In genomic region chr1:117544509-117545109, GRCh38 we compare ENCODE assay signal across 21 cellular contexts.
DNase-seq lines count a peak whose midpoint lies in the region; ATAC-seq and TF ChIP-seq lines count a peak whose summit lies in the region.
"Had no signal": no experiment of that assay in that cellular context is flagged by ENCODE, and none has a peak within 500 bp of the region (broad histone marks: within the 10 kb centered on the region; RNA-seq: fewer than 3 reads in every experiment).

No MANE protein-coding gene starts in this region.

- H3K27me3 ChIP-seq in body of pancreas (no peaks in the 10 kb centered on the region), right lobe of liver (no peaks in the 10 kb centered on the region), heart right ventricle (no peaks in the 10 kb centered on the region)
- H3K27me3 ChIP-seq: MG63, Peyer's patch had no signal

- DNase-seq in NCI-H82 (lab: John Stamatoyannopoulos, UW), result peak; percentile 53
- DNase-seq in NCI-H82 treated with DMSO at 0.1 percent for 48 hours (lab: John Stamatoyannopoulos, UW; ENCODE audit: unreplicated experiment), result no peak
- DNase-seq in body of pancreas, result peak in 2 of 4 donors; percentile 15 to 30
- DNase-seq in right lobe of liver, result peak in 1 of 3 donors; percentile 68
- no peak for DNase-seq in SIG-M5 (lab: John Stamatoyannopoulos, UW)
- no peak for DNase-seq in heart right ventricle
- DNase-seq: 8988T, DMS 273 treated with DMSO at 0.1 percent for 48 hours, GDM1, HCEC 1CT, Karpas-422, MG63, NCI-H1048, NCI-H1436 treated with DMSO at 0.1 percent for 48 hours, NCI-H2081, NCI-H2171 treated with DMSO at 0.1 percent for 48 hours, NCI-H446, NCI-H526 treated with DMSO at 0.1 percent for 48 hours had no signal

- H3K36me3 ChIP-seq in body of pancreas (replicated peaks in 1 of 2; ENCODE audit: insufficient read depth in 1 of 2, low read depth in 2 of 2), result no peaks in the 10 kb centered on the region
- H3K36me3 ChIP-seq in right lobe of liver, result no peaks in the 10 kb centered on the region
- H3K36me3 ChIP-seq in heart right ventricle, result no peaks in the 10 kb centered on the region
- H3K36me3 ChIP-seq: MG63, Peyer's patch had no signal

- H3K27ac ChIP-seq in body of pancreas (no peak overlapping the region), right lobe of liver (peak overlapping the region; percentile 41 to 78 (median 42)), heart right ventricle (no peak overlapping the region)
- H3K27ac ChIP-seq: Peyer's patch had no signal

- TF ChIP-seq CTCF in body of pancreas (IDR thresholded peaks at IDR 0.05) (no peak), right lobe of liver (IDR thresholded peaks at IDR 0.05) (no peak), heart right ventricle (IDR thresholded peaks at IDR 0.05) (no peak)

- 51 to 53% methylated on average over 4 of the region's 4 CpGs for WGBS in body of pancreas, 2 donors
- WGBS in right lobe of liver (ENCODE audit: insufficient coverage, low coverage, low lambda C conversion rate, missing lambda C conversion rate), result 19% methylated on average over 4 of the region's 4 CpGs
- 61 to 63% methylated on average over 4 of the region's 4 CpGs for WGBS in heart right ventricle, 2 donors

- H3K9me3 ChIP-seq in body of pancreas (no peaks in the 10 kb centered on the region), right lobe of liver (no peaks in the 10 kb centered on the region), heart right ventricle (no peaks in the 10 kb centered on the region)
- H3K9me3 ChIP-seq: MG63, Peyer's patch had no signal

- no peak overlapping the region for H3K4me3 ChIP-seq in body of pancreas
- no peak overlapping the region for H3K4me3 ChIP-seq in right lobe of liver
- no peak overlapping the region for H3K4me3 ChIP-seq in heart right ventricle
- H3K4me3 ChIP-seq: MG63, Peyer's patch had no signal

- H3K4me1 ChIP-seq in body of pancreas (peaks cover 13% of the 10 kb centered on the region), right lobe of liver (peaks cover 0 to 27% (median 0%) of the 10 kb centered on the region in 4 donors), heart right ventricle (peaks cover 0 to 7% (median 0%) of the 10 kb centered on the region in 9 donors)
- H3K4me1 ChIP-seq: Peyer's patch had no signal

- intact Hi-C loops in body of pancreas (cut with DNase I), result loop anchor here (10.0 kb wide), 1 partner anchor 120 kb away; no protein-coding TSS in a partner anchor
- intact Hi-C loops in right lobe of liver (cut with DNase I), result no loop called here
- intact Hi-C loops in heart right ventricle (cut with DNase I), result no loop called here

- peak; percentile 47 for ATAC-seq in body of pancreas
- peak; percentile 90 to 97 (median 94) for ATAC-seq in right lobe of liver
- ATAC-seq in HG02588 (IDR thresholded peaks at IDR 0.05; ENCODE audit: unreplicated experiment), result no peak
- ATAC-seq in heart right ventricle, result no peak
- no peak for ATAC-seq in HG03469 (IDR thresholded peaks at IDR 0.05; ENCODE audit: unreplicated experiment)

- TF ChIP-seq POLR2A in body of pancreas (IDR thresholded peaks at IDR 0.05), result no peak
- TF ChIP-seq POLR2A in right lobe of liver (IDR thresholded peaks at IDR 0.05), result no peak

Comparison
In these comparisons a context has a peak if more than half of its experiments do, and no peak if none do; other contexts are left out.
1. ATAC-seq: peak in body of pancreas (single experiment) and right lobe of liver (4 of 4); none in HG02588 (single experiment), heart right ventricle (0 of 8) and HG03469 (single experiment).
2. H3K27ac ChIP-seq: peak in right lobe of liver (3 of 3); none in body of pancreas (0 of 4) and heart right ventricle (0 of 10).